8 cellular contexts compared by ENCODE assay signal in the genomic region with DNA sequence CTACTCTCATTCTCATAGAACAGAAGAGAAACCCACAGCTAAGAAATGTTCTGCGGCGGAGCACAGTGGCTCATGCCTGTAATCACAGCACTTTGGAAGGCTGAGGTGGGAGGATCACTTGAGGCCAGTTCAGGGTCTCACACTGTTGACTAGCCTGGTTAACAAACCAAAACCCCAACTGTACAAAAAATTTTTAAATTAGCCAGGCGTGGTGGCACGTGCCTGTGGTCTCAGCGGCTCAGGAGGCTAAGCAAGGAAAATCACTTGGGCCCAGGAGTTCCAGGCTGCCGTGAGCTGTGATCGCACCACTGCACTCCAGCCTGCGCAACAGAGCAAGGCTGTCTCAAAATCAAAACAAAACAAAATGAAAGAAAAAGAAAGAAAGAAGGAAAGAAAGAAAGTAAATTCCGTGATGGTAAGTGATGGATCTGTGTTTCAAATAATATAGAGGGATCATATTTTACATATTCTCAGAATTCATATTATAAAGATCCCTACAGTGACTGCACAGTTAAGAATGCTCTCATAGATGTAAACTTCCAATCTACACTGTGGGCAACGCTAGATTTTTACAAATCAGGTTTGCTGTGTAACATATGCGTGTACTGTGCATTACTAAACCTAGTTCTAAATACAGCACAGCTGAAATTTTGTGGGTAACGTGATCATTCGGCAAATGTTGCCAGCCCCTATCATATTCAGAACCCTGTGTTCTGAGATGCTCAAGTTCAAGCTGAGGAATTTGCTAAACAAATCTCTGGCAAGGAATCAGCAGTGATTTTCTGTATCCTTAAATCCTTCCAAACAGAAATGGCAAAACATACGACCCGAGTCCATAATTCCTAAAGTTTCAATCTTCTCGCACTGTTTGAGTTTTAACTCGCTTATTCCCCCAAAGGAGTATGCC. TPM values are rescaled to one million over a fixed set of nuclear protein-coding genes. Genes with fewer than 3 reads are reported as not detected.
DNase-seq lines count a peak whose midpoint lies in the region; ATAC-seq and TF ChIP-seq lines count a peak whose summit lies in the region.

No MANE protein-coding gene starts in this region.

- ATAC-seq in GM21737 (IDR thresholded peaks at IDR 0.05; ENCODE audit: unreplicated experiment): no peak

- H3K9me3 ChIP-seq in esophagus squamous epithelium: no peaks in the 10 kb centered on the region

- peak overlapping the region; percentile 94 for H3K27ac Mint-ChIP-seq in T-helper 1 cell treated with Interleukin-12 subunit alpha and Interleukin-12 subunit beta and Interleukin-4 antibody, amounts not matched to agents 30 μg/mL and 1 μg/mL, for 36 hours

- TF ChIP-seq POLR2A in esophagus squamous epithelium (IDR thresholded peaks at IDR 0.05): no peak

- H3K4me3 ChIP-seq in esophagus squamous epithelium (peak overlapping the region; percentile 65 to 96 (median 88)), rectal smooth muscle tissue (ENCODE audit: low read length) (peak overlapping the region; percentile 70)

- H3K36me3 ChIP-seq in esophagus squamous epithelium (no peaks in the 10 kb centered on the region), rectal smooth muscle tissue (ENCODE audit: control insufficient read depth, insufficient read depth, low read length) (no peaks in the 10 kb centered on the region)

- peak overlapping the region; percentile 82 to 90 (median 86) for H3K27ac ChIP-seq in esophagus squamous epithelium
- H3K27ac ChIP-seq in rectal smooth muscle tissue (ENCODE audit: low read depth, low read length): peak overlapping the region; percentile 80

- peak overlapping the region; percentile 92 for H3K4me3 Mint-ChIP-seq in T-helper 1 cell treated with Interleukin-12 subunit alpha and Interleukin-12 subunit beta and Interleukin-4 antibody, amounts not matched to agents 30 μg/mL and 1 μg/mL, for 36 hours

- peaks cover 8% of the 10 kb centered on the region for H3K36me3 Mint-ChIP-seq in T-helper 1 cell treated with Interleukin-12 subunit alpha and Interleukin-12 subunit beta and Interleukin-4 antibody, amounts not matched to agents 30 μg/mL and 1 μg/mL, for 36 hours (ENCODE audit: low read depth)

- H3K4me1 ChIP-seq in esophagus squamous epithelium (peaks cover 19 to 48% (median 36%) of the 10 kb centered on the region in 3 donors), rectal smooth muscle tissue (ENCODE audit: control insufficient read depth, insufficient read depth, low read length) (peaks cover 14% of the 10 kb centered on the region)

- no peak for TF ChIP-seq CTCF in esophagus squamous epithelium (IDR thresholded peaks at IDR 0.05)

- no peaks in the 10 kb centered on the region for H3K9me3 Mint-ChIP-seq in T-helper 1 cell treated with Interleukin-12 subunit alpha and Interleukin-12 subunit beta and Interleukin-4 antibody, amounts not matched to agents 30 μg/mL and 1 μg/mL, for 36 hours

- H3K27me3 ChIP-seq in esophagus squamous epithelium (no peaks in the 10 kb centered on the region), rectal smooth muscle tissue (ENCODE audit: control insufficient read depth, insufficient read depth, low read length) (no peaks in the 10 kb centered on the region)

- intact Hi-C loops in esophagus squamous epithelium (cut with DNase I): no loop called here

- peaks cover 41% of the 10 kb centered on the region for H3K4me1 Mint-ChIP-seq in T-helper 1 cell treated with Interleukin-12 subunit alpha and Interleukin-12 subunit beta and Interleukin-4 antibody, amounts not matched to agents 30 μg/mL and 1 μg/mL, for 36 hours (ENCODE audit: low read depth)

- peak overlapping the region; percentile 57 for H3K9ac ChIP-seq in rectal smooth muscle tissue (ENCODE audit: low read length)

- H3K27me3 Mint-ChIP-seq in T-helper 1 cell treated with Interleukin-12 subunit alpha and Interleukin-12 subunit beta and Interleukin-4 antibody, amounts not matched to agents 30 μg/mL and 1 μg/mL, for 36 hours (ENCODE audit: low read depth): peaks cover 30% of the 10 kb centered on the region

- DNase-seq in T-helper 1 cell (no peak), NCI-H2227 (lab: John Stamatoyannopoulos, UW; ENCODE audit: unreplicated experiment) (peak; percentile 35), esophagus squamous epithelium (lab: John Stamatoyannopoulos, UW) (no peak), NCI-H82 (lab: John Stamatoyannopoulos, UW) (no peak), HuH-7 (ENCODE audit: low spot score) (no peak)

- 59 to 70% methylated on average over 16 to 17 of the region's 17 CpGs for WGBS in esophagus squamous epithelium, 2 donors

RNA-seq across cellular contexts. Expression of a gene that starts 1.2 kb away (rescaled TPM):
- 10 to 100 TPM; 32.0 to 46.7 (median 39.1) TPM for total RNA-seq in esophagus squamous epithelium
